ENCODE assay signal across 1 cellular context in the genomic region with DNA sequence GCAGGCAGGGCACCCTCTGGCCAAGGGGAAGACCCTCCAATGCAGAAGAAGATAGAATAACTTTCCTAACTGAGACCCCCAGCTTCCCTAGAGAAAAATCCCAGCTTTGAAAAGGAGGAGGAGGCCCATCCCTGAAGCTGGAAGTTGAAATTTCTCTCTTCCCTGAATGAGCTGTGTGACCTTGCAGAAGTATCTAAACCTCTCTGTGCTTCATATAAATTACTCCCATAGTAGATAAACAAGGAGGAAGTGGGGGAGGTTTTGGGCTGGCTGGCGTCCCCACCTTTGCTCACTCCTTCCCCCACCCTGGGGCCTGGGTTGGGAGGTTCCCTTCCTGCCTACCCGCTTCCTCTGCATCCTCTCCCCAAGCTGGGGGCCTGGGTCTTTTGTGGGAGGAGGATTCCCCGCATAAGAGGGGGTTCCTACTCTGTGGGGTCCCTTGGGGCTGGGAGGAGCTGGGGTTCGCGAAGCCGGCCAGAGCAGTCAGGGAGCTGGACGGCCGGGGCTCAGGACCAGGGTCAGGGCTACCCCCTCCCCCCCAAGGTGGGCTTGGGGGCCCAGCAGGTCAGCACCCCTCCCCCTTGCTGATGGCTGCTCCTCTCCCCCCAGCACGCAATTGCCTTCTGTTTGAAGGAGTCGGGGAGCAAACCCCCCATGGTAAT.
TF ChIP-seq lines count a peak whose summit lies in the region.

No MANE protein-coding gene starts in this region.

TF ChIP-seq in HepG2, 621 proteins besides CTCF, POLR2A, EP300 and RAD21:
- TF ChIP-seq ZNF768 (CRISPR knock-in tag; IDR thresholded peaks at IDR 0.05) (peak; percentile 92), RBM22 (optimal IDR thresholded peaks at IDR 0.05; ENCODE audit: low read length) (peak; percentile 55), RCOR2 (CRISPR knock-in tag; IDR thresholded peaks at IDR 0.05) (no peak), ZNF598 (CRISPR knock-in tag; IDR thresholded peaks at IDR 0.05; ENCODE audit: borderline replicate concordance) (no peak)
